In the genomic region with DNA sequence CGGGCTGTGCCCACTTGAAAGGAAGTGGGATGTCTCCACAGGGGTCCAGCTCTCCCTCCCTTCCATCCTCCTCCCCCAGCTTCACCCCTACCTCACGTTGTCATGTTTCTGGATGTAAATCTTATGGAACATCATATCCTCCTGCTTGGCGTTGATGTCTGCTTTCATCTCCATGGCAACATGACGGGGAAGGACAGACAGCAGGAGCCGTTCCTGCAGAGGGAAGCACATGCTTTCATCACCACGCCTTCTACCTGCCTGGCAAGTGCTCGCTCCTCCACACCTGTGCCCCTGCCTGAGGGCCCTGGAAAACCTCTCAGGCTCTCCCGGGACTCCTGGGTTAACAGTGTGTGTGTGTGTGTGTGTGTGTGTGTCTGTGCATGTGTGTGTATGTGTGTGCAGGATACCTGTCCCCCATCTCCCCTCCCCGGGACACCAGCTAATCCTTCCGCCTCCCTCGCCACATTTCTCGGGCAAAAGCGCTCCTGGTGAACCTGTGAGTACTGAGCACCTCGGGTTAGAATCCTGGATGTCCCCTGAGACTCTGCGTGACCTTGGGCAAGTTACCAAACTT, we compare ENCODE assay signal across 15 cellular contexts.
DNase-seq lines count a peak whose midpoint lies in the region; ATAC-seq lines count a peak whose summit lies in the region.
"Had no signal": no experiment of that assay in that cellular context is flagged by ENCODE, and none has a peak within 500 bp of the region (broad histone marks: within the 10 kb centered on the region; RNA-seq: fewer than 3 reads in every experiment).

No MANE protein-coding gene starts in this region.

- no peak overlapping the region for H3K27ac Mint-ChIP-seq in stimulated activated naive B cell treated with anti-CD40 and anti-IgM and Interleukin-4, amounts not matched to agents 10 μg/mL and 1 μg/mL and 100 μg/mL, for 72 hours
- H3K27ac Mint-ChIP-seq: activated naive CD8-positive, alpha-beta T cell treated with anti-CD3 and anti-CD28 coated beads for 36 hours; stimulated activated naive CD8-positive, alpha-beta T cell treated with anti-CD3 and anti-CD28 coated beads, Interleukin-15, Interleukin-2, amounts not matched to agents 100 ng/mL and 50 ng/mL, for 24 hours had no signal

- peak; percentile 8 for DNase-seq in COLO668 (lab: John Stamatoyannopoulos, UW; ENCODE audit: unreplicated experiment)
- peak; percentile 22 for DNase-seq in LoVo (ENCODE audit: low spot score)
- DNase-seq in SW480 (ENCODE audit: low spot score), result peak; percentile 26
- DNase-seq in islet precursor cell, result peak; percentile 49
- no peak for DNase-seq in stimulated activated naive B cell treated with anti-CD40 and anti-IgM and Interleukin-4, amounts not matched to agents 10 μg/mL and 1 μg/mL and 100 μg/mL, for 72 hours
- DNase-seq in SIG-M5 (lab: John Stamatoyannopoulos, UW), result no peak
- DNase-seq in activated T-cell treated with anti-CD3 and anti-CD28 coated beads, Interleukin-2, amount 50 U/mL, for 4 hours, result no peak
- DNase-seq in stimulated activated naive CD8-positive, alpha-beta T cell treated with anti-CD3 and anti-CD28 coated beads, Interleukin-15, Interleukin-2, amounts not matched to agents 100 U/mL and 50 U/mL, for 24 hours, result no peak
- DNase-seq: activated CD4-positive, alpha-beta T cell treated with anti-CD3 and anti-CD28 coated beads for 48 hours; activated naive CD8-positive, alpha-beta T cell treated with anti-CD3 and anti-CD28 coated beads for 36 hours; effector CD8-positive, alpha-beta T cell; left lung; NCI-H2081 treated with DMSO at 0.1 percent for 48 hours; T-helper 9 cell had no signal

- H3K4me3 Mint-ChIP-seq in stimulated activated naive B cell treated with anti-CD40 and anti-IgM and Interleukin-4, amounts not matched to agents 10 μg/mL and 1 μg/mL and 100 μg/mL, for 72 hours, result no peak overlapping the region
- no peak overlapping the region for H3K4me3 Mint-ChIP-seq in activated T-cell treated with anti-CD3 and anti-CD28 coated beads, Interleukin-2, amount 50 U/mL, for 4 hours
- H3K4me3 Mint-ChIP-seq: activated naive CD8-positive, alpha-beta T cell treated with anti-CD3 and anti-CD28 coated beads for 36 hours; stimulated activated naive CD8-positive, alpha-beta T cell treated with anti-CD3 and anti-CD28 coated beads, Interleukin-15, Interleukin-2, amounts not matched to agents 100 ng/mL and 50 ng/mL, for 24 hours had no signal

- H3K27me3 Mint-ChIP-seq in stimulated activated naive B cell treated with anti-CD40 and anti-IgM and Interleukin-4, amounts not matched to agents 10 μg/mL and 1 μg/mL and 100 μg/mL, for 72 hours, result peaks cover 26 to 32% of the 10 kb centered on the region in 2 donors
- H3K27me3 Mint-ChIP-seq in activated T-cell treated with anti-CD3 and anti-CD28 coated beads, Interleukin-2, amount 50 U/mL, for 4 hours (ENCODE audit: low read depth), result peaks cover 24% of the 10 kb centered on the region

- H3K36me3 Mint-ChIP-seq in stimulated activated naive B cell treated with anti-CD40 and anti-IgM and Interleukin-4, amounts not matched to agents 10 μg/mL and 1 μg/mL and 100 μg/mL, for 72 hours, result no peaks in the 10 kb centered on the region
- H3K36me3 Mint-ChIP-seq in activated T-cell treated with anti-CD3 and anti-CD28 coated beads, Interleukin-2, amount 50 U/mL, for 4 hours (ENCODE audit: insufficient read depth), result no peaks in the 10 kb centered on the region
- H3K36me3 Mint-ChIP-seq: activated naive CD8-positive, alpha-beta T cell treated with anti-CD3 and anti-CD28 coated beads for 36 hours had no signal

- no peak for ATAC-seq in stimulated activated naive B cell treated with anti-CD40 and anti-IgM and Interleukin-4, amounts not matched to agents 10 μg/mL and 1 μg/mL and 100 μg/mL, for 72 hours (replicated peaks)
- no peak for ATAC-seq in activated T-cell treated with anti-CD3 and anti-CD28 coated beads, Interleukin-2, amount 50 U/mL, for 4 hours
- no peak for ATAC-seq in stimulated activated naive CD8-positive, alpha-beta T cell treated with anti-CD3 and anti-CD28 coated beads, Interleukin-15, Interleukin-2, amounts not matched to agents 100 U/mL and 50 U/mL, for 24 hours
- ATAC-seq: left lung had no signal

- no peaks in the 10 kb centered on the region for H3K4me1 Mint-ChIP-seq in stimulated activated naive B cell treated with anti-CD40 and anti-IgM and Interleukin-4, amounts not matched to agents 10 μg/mL and 1 μg/mL and 100 μg/mL, for 72 hours
- no peaks in the 10 kb centered on the region for H3K4me1 Mint-ChIP-seq in activated T-cell treated with anti-CD3 and anti-CD28 coated beads, Interleukin-2, amount 50 U/mL, for 4 hours (ENCODE audit: low read depth)

- H3K9me3 Mint-ChIP-seq in stimulated activated naive B cell treated with anti-CD40 and anti-IgM and Interleukin-4, amounts not matched to agents 10 μg/mL and 1 μg/mL and 100 μg/mL, for 72 hours, result no peaks in the 10 kb centered on the region
- no peaks in the 10 kb centered on the region for H3K9me3 Mint-ChIP-seq in activated T-cell treated with anti-CD3 and anti-CD28 coated beads, Interleukin-2, amount 50 U/mL, for 4 hours
- H3K9me3 Mint-ChIP-seq: activated naive CD8-positive, alpha-beta T cell treated with anti-CD3 and anti-CD28 coated beads for 36 hours; stimulated activated naive CD8-positive, alpha-beta T cell treated with anti-CD3 and anti-CD28 coated beads, Interleukin-15, Interleukin-2, amounts not matched to agents 100 ng/mL and 50 ng/mL, for 24 hours had no signal

Comparison
In these comparisons a context has a peak if more than half of its experiments do, and no peak if none do; other contexts are left out.
1. DNase-seq: peak in COLO668 (single experiment), LoVo (single experiment), SW480 (single experiment) and islet precursor cell (single experiment); none in stimulated activated naive B cell treated with anti-CD40 and anti-IgM and Interleukin-4, amounts not matched to agents 10 μg/mL and 1 μg/mL and 100 μg/mL, for 72 hours (single experiment), SIG-M5 (single experiment), activated T-cell treated with anti-CD3 and anti-CD28 coated beads, Interleukin-2, amount 50 U/mL, for 4 hours (single experiment) and stimulated activated naive CD8-positive, alpha-beta T cell treated with anti-CD3 and anti-CD28 coated beads, Interleukin-15, Interleukin-2, amounts not matched to agents 100 U/mL and 50 U/mL, for 24 hours (single experiment).